21 cellular contexts compared by ENCODE assay signal in genomic region chr6:157014871-157015270, GRCh38.
"Had no signal": no experiment of that assay in that cellular context is flagged by ENCODE, and none has a peak within 500 bp of the region (broad histone marks: within the 10 kb centered on the region; RNA-seq: fewer than 3 reads in every experiment).

No MANE protein-coding gene starts in this region.

- H3K36me3 ChIP-seq: gastroesophageal sphincter, heart left ventricle, sigmoid colon, thoracic aorta, upper lobe of right lung had no signal

- H3K27ac Mint-ChIP-seq: activated CD4-positive, alpha-beta memory T cell treated with anti-CD3 and anti-CD28 coated beads for 36 hours; activated CD8-positive, alpha-beta memory T cell treated with anti-CD3 and anti-CD28 coated beads, Interleukin-2, amount 10 ng/mL, durations not matched to agents 7 days and 5 days; activated naive CD8-positive, alpha-beta T cell treated with anti-CD3 and anti-CD28 coated beads, Interleukin-2, amount 50 U/mL, for 24 hours; activated T-helper 2 cell treated with anti-CD3 and anti-CD28 coated beads, Interferon-gamma antibody, Interleukin-2, Interleukin-4, amounts not matched to agents 10 μg/mL and 5 μg/mL and 100 μg/mL, durations not matched to agents 14 hours and 24 hours and 36 hours; nephron; stimulated activated naive B cell treated with anti-CD40 and anti-IgM and Interleukin-4, amounts not matched to agents 10 μg/mL and 1 μg/mL and 100 μg/mL, for 72 hours had no signal

- H3K4me3 Mint-ChIP-seq: activated CD4-positive, alpha-beta memory T cell treated with anti-CD3 and anti-CD28 coated beads for 36 hours; activated CD8-positive, alpha-beta memory T cell treated with anti-CD3 and anti-CD28 coated beads, Interleukin-2, amount 10 ng/mL, durations not matched to agents 7 days and 5 days; activated naive CD8-positive, alpha-beta T cell treated with anti-CD3 and anti-CD28 coated beads, Interleukin-2, amount 50 U/mL, for 24 hours; nephron; stimulated activated naive B cell treated with anti-CD40 and anti-IgM and Interleukin-4, amounts not matched to agents 10 μg/mL and 1 μg/mL and 100 μg/mL, for 72 hours; WTC11 had no signal

- H3K27me3 ChIP-seq: gastroesophageal sphincter, heart left ventricle, sigmoid colon, upper lobe of right lung had no signal

- H3K4me3 ChIP-seq: gastroesophageal sphincter, heart left ventricle, sigmoid colon, thoracic aorta, upper lobe of right lung had no signal

- ATAC-seq: activated CD8-positive, alpha-beta memory T cell treated with anti-CD3 and anti-CD28 coated beads, Interleukin-2, amount 10 ng/mL, durations not matched to agents 7 days and 5 days; activated naive CD8-positive, alpha-beta T cell treated with anti-CD3 and anti-CD28 coated beads, Interleukin-2, amount 50 U/mL, for 24 hours; gastroesophageal sphincter; heart left ventricle; stimulated activated naive B cell treated with anti-CD40 and anti-IgM and Interleukin-4, amounts not matched to agents 10 μg/mL and 1 μg/mL and 100 μg/mL, for 72 hours; upper lobe of right lung; WTC11 had no signal

- DNase-seq: activated CD4-positive, alpha-beta memory T cell treated with anti-CD3 and anti-CD28 coated beads for 36 hours; activated CD4-positive, alpha-beta T cell treated with anti-CD3 and anti-CD28 coated beads for 4 hours; activated CD8-positive, alpha-beta memory T cell treated with anti-CD3 and anti-CD28 coated beads, Interleukin-2, amount 10 ng/mL, durations not matched to agents 7 days and 5 days; activated naive CD4-positive, alpha-beta T cell treated with Interleukin-2 at 50 U/mL for 16 hours; activated naive CD8-positive, alpha-beta T cell treated with anti-CD3 and anti-CD28 coated beads, Interleukin-2, amount 50 U/mL, for 24 hours; activated T-cell treated with anti-CD3 and anti-CD28 coated beads, Interleukin-2, amount 50 U/mL, for 1 hour; aorta; cortex of kidney; heart left ventricle; occipital lobe; posterior cingulate gyrus; sigmoid colon; stimulated activated CD4-positive, alpha-beta T cell treated with anti-CD3 and anti-CD28 coated beads, Interleukin-4, amount 100 ng/mL, for 4 hours; stimulated activated naive B cell treated with anti-CD40 and anti-IgM and Interleukin-4, amounts not matched to agents 10 μg/mL and 1 μg/mL and 100 μg/mL, for 72 hours; upper lobe of right lung had no signal

- H3K9me3 Mint-ChIP-seq: activated naive CD8-positive, alpha-beta T cell treated with anti-CD3 and anti-CD28 coated beads, Interleukin-2, amount 50 U/mL, for 24 hours had no signal

- H3K27me3 Mint-ChIP-seq: activated CD4-positive, alpha-beta memory T cell treated with anti-CD3 and anti-CD28 coated beads for 36 hours; activated CD8-positive, alpha-beta memory T cell treated with anti-CD3 and anti-CD28 coated beads, Interleukin-2, amount 10 ng/mL, durations not matched to agents 7 days and 5 days; activated naive CD8-positive, alpha-beta T cell treated with anti-CD3 and anti-CD28 coated beads, Interleukin-2, amount 50 U/mL, for 24 hours; stimulated activated naive B cell treated with anti-CD40 and anti-IgM and Interleukin-4, amounts not matched to agents 10 μg/mL and 1 μg/mL and 100 μg/mL, for 72 hours had no signal

- H3K9me3 ChIP-seq: gastroesophageal sphincter, sigmoid colon, thoracic aorta, upper lobe of right lung had no signal

- FAIRE-seq: endometrium had no signal

- H3K36me3 Mint-ChIP-seq: activated CD4-positive, alpha-beta memory T cell treated with anti-CD3 and anti-CD28 coated beads for 36 hours; activated CD8-positive, alpha-beta memory T cell treated with anti-CD3 and anti-CD28 coated beads, Interleukin-2, amount 10 ng/mL, durations not matched to agents 7 days and 5 days had no signal
